In genomic region chr6:87277123-87277522, GRCh38 we compare ENCODE assay signal across 10 cellular contexts. TPM values are rescaled to one million over a fixed set of nuclear protein-coding genes. Genes with fewer than 3 reads are reported as not detected.
DNase-seq lines count a peak whose midpoint lies in the region; ATAC-seq, FAIRE-seq and TF ChIP-seq lines count a peak whose summit lies in the region.
"Had no signal": no experiment of that assay in that cellular context is flagged by ENCODE, and none has a peak within 500 bp of the region (broad histone marks: within the 10 kb centered on the region; RNA-seq: fewer than 3 reads in every experiment).

No MANE protein-coding gene starts in this region.

- H2AFZ ChIP-seq in PC-3 (ENCODE audit: low read length) = no peak overlapping the region

- H3K9me3 ChIP-seq in PC-3 (ENCODE audit: low read length) = no peaks in the 10 kb centered on the region

- H3K27me3 Mint-ChIP-seq in HFFc6 (ENCODE audit: insufficient read depth) = no peaks in the 10 kb centered on the region; the same call in 1 of the 2 replicates

- DNase-seq in D721Med (ENCODE audit: insufficient read length, low spot score) (no peak), HFFc6 (peak; percentile 15), PC-3 (peak; percentile 57), fibroblast of villous mesenchyme (ENCODE audit: low read depth) (peak; percentile 12), middle frontal gyrus (ENCODE audit: extremely low spot score, low spot score) (no peak), 8988T (no peak)
- DNase-seq: amygdala had no signal

- ATAC-seq in PC-3 (peak; percentile 71), GM21723 (IDR thresholded peaks at IDR 0.05; ENCODE audit: unreplicated experiment) (no peak), GM21526 (IDR thresholded peaks at IDR 0.05; ENCODE audit: low FRiP score, unreplicated experiment) (no peak)

- H4K20me1 ChIP-seq in PC-3 (ENCODE audit: low read length) = no peaks in the 10 kb centered on the region

- H3K36me3 ChIP-seq in PC-3 (ENCODE audit: low read depth, low read length) = no peaks in the 10 kb centered on the region

- H3K4me3 ChIP-seq in PC-3 (ENCODE audit: low read length) (no peak overlapping the region), fibroblast of villous mesenchyme (ENCODE audit: low read depth, low read length) (no peak overlapping the region)

- no peaks in the 10 kb centered on the region for H3F3A ChIP-seq in PC-3 (ENCODE audit: low read length, unreplicated experiment)

- no peaks in the 10 kb centered on the region for H3K79me2 ChIP-seq in PC-3 (ENCODE audit: low read length)

- H3K4me3 Mint-ChIP-seq in HFFc6 = no peak overlapping the region

- CTCF ChIA-PET in PC-3 (lab: Charles Lee) = no interaction called here

- POLR2A ChIA-PET in PC-3 (lab: Charles Lee; ENCODE audit: unreplicated experiment) = no interaction called here

- no peak overlapping the region for H3K4me2 ChIP-seq in PC-3 (ENCODE audit: low read length)

- H3K27me3 ChIP-seq in PC-3 (ENCODE audit: low read length) = no peaks in the 10 kb centered on the region

- no peaks in the 10 kb centered on the region for H3K9me3 Mint-ChIP-seq in HFFc6

- intact Hi-C loops in PC-3 (cut with micrococcal nuclease) = loop anchor here (1.0 to 2.0 kb wide), 2 partner anchors 114 to 138 kb away; no protein-coding TSS in a partner anchor

- no peak overlapping the region for H3K9ac ChIP-seq in PC-3 (ENCODE audit: low read length)

- no peak overlapping the region for H3K27ac Mint-ChIP-seq in HFFc6

- peaks cover 10% of the 10 kb centered on the region; the same call in 1 of the 2 replicates for H3K4me1 ChIP-seq in PC-3 (ENCODE audit: insufficient read depth, low read length)

- no peak for FAIRE-seq in D721Med (lab: Jason Lieb, UNC)

- H3K9me2 ChIP-seq in PC-3 (replicated peaks; ENCODE audit: low read length) = no peaks in the 10 kb centered on the region

- peaks cover 23% of the 10 kb centered on the region for H3K4me1 Mint-ChIP-seq in HFFc6 (ENCODE audit: low read depth)

- no peak overlapping the region for H3K27ac ChIP-seq in PC-3 (ENCODE audit: low read length)

- TF ChIP-seq CTCF in D721Med (IDR thresholded peaks at IDR 0.05; ENCODE audit: insufficient read depth, missing control alignments) (peak; percentile 47), HFFc6 (IDR thresholded peaks at IDR 0.05) (peak; percentile 47), PC-3 (conservative IDR thresholded peaks at IDR 0.05; ENCODE audit: low read depth, low read length) (peak; percentile 62; the same call in 1 of the 2 replicates), fibroblast of villous mesenchyme (IDR thresholded peaks at IDR 0.05; ENCODE audit: insufficient read depth, low read depth, low read length) (peak; percentile 19)

- BruUV-seq in PC-3 (replicated peaks; lab: Mats Ljungman, UMichigan) = no TSS peak

- no peaks in the 10 kb centered on the region for H3K36me3 Mint-ChIP-seq in HFFc6 (ENCODE audit: low read depth)

RNA-seq across cellular contexts. Expression of gene SMIM8, which starts 45.3 kb away (rescaled TPM):
- 1 to 10 TPM; 3.3 to 6.2 (median 4.8) TPM for total RNA-seq in HFFc6 (2021; fragmentation: NEBNext Ultra II Directional; extraction: Animal tissue kit (Norgen Biotek cat#: 25700))
- 3.4 and 5.0 TPM in 2 replicates for total RNA-seq in PC-3 (2014; rRNA removed)
- 4.8 and 5.6 TPM in 2 replicates for total RNA-seq in fibroblast of villous mesenchyme

RNA-seq across cellular contexts. Expression of gene GJB7, which starts 52.0 kb away (rescaled TPM):
- total RNA-seq in HFFc6 (2021; fragmentation: NEBNext Ultra II Directional; extraction: Animal tissue kit (Norgen Biotek cat#: 25700)) = not detected
- 0.04 TPM in 1 of 2 replicates, not detected in the other for total RNA-seq in PC-3 (2014; rRNA removed)
- 0.43 and 0.97 TPM in 2 replicates for total RNA-seq in fibroblast of villous mesenchyme
- total RNA-seq: T-helper 2 cell treated with Interferon-gamma antibody and Interleukin-4, amounts not matched to agents 100 ng/mL and 5 ng/mL, for 36 hours had no signal

Comparison
In these comparisons a context has a peak if more than half of its experiments do, and no peak if none do; other contexts are left out.
1. DNase-seq: peak in HFFc6 (single experiment), PC-3 (single experiment) and fibroblast of villous mesenchyme (single experiment); none in D721Med (single experiment), middle frontal gyrus (single experiment) and 8988T (single experiment).
2. Peak in every context shown above with its lines, with median percentiles within 50 percentile points of each other: CTCF ChIP-seq.